29 cellular contexts compared by ENCODE assay signal in the genomic region with DNA sequence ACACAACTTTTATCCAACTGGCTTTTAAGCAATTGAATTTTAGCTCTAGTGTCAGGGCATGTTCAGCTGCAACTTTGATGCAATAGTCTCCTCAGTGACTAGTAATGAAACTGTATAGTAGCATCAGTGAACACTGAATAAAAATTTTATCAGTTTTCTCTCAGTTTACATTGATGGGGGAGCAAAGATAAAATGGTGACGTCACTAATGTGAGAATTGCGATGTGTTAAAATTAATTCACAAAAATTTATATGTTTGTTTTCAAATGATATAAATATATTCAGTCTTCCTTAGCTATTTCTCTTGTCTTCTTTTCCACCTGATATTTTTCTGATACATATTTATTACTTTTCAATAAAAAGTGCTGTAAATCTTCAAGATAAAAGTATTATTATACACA.
"Had no signal": no experiment of that assay in that cellular context is flagged by ENCODE, and none has a peak within 500 bp of the region (broad histone marks: within the 10 kb centered on the region; RNA-seq: fewer than 3 reads in every experiment).

No MANE protein-coding gene starts in this region.

- H3K4me1 Mint-ChIP-seq: stimulated activated effector memory CD8-positive, alpha-beta T cell treated with anti-CD3 and anti-CD28 coated beads, Interleukin-12 subunit alpha, Interleukin-12 subunit beta, amount 100 ng/mL, for 72 hours; stimulated activated memory B cell treated with anti-CD40 and anti-IgM and Interleukin-4, amounts not matched to agents 10 μg/mL and 1 μg/mL and 100 μg/mL, for 72 hours; stimulated activated naive B cell treated with anti-CD40 and anti-IgM and Interleukin-4, amounts not matched to agents 10 μg/mL and 1 μg/mL and 100 μg/mL, for 72 hours; stimulated activated naive CD8-positive, alpha-beta T cell treated with anti-CD3 and anti-CD28 coated beads, Interleukin-15, amount 100 ng/mL, for 72 hours had no signal

- FAIRE-seq: urothelium cell line had no signal

- ATAC-seq: stimulated activated effector memory CD8-positive, alpha-beta T cell treated with anti-CD3 and anti-CD28 coated beads, Interleukin-12 subunit alpha, Interleukin-12 subunit beta, amount 100 ng/mL, for 72 hours; stimulated activated memory B cell treated with anti-CD40 and anti-IgM and Interleukin-4, amounts not matched to agents 10 μg/mL and 1 μg/mL and 100 μg/mL, for 72 hours; stimulated activated naive B cell treated with anti-CD40 and anti-IgM and Interleukin-4, amounts not matched to agents 10 μg/mL and 1 μg/mL and 100 μg/mL, for 72 hours; stimulated activated naive CD8-positive, alpha-beta T cell treated with anti-CD3 and anti-CD28 coated beads, Interleukin-15, amount 100 ng/mL, for 72 hours; stimulated activated naive CD8-positive, alpha-beta T cell treated with anti-CD3 and anti-CD28 coated beads, Interleukin-15, Interleukin-2, amounts not matched to agents 100 U/mL and 50 U/mL, for 24 hours; upper lobe of right lung had no signal

- H3K27me3 Mint-ChIP-seq: stimulated activated memory B cell treated with anti-CD40 and anti-IgM and Interleukin-4, amounts not matched to agents 10 μg/mL and 1 μg/mL and 100 μg/mL, for 72 hours; stimulated activated naive B cell treated with anti-CD40 and anti-IgM and Interleukin-4, amounts not matched to agents 10 μg/mL and 1 μg/mL and 100 μg/mL, for 72 hours; stimulated activated naive CD8-positive, alpha-beta T cell treated with anti-CD3 and anti-CD28 coated beads, Interleukin-15, amount 100 ng/mL, for 72 hours; stimulated activated naive CD8-positive, alpha-beta T cell treated with anti-CD3 and anti-CD28 coated beads, Interleukin-15, Interleukin-2, amounts not matched to agents 100 ng/mL and 50 ng/mL, for 24 hours; type B pancreatic cell had no signal

- H3K4me1 ChIP-seq: stomach, suprapubic skin, testis, thyroid gland, tibial artery, tibial nerve, upper lobe of left lung, upper lobe of right lung, uterus, vagina had no signal

- H3K36me3 ChIP-seq: stomach, suprapubic skin, thoracic aorta, thyroid gland, tibial artery, tibial nerve, transverse colon, upper lobe of left lung, upper lobe of right lung, uterus, vagina had no signal

- H3K36me3 Mint-ChIP-seq: stimulated activated effector memory CD8-positive, alpha-beta T cell treated with anti-CD3 and anti-CD28 coated beads, Interleukin-12 subunit alpha, Interleukin-12 subunit beta, amount 100 ng/mL, for 72 hours; stimulated activated memory B cell treated with anti-CD40 and anti-IgM and Interleukin-4, amounts not matched to agents 10 μg/mL and 1 μg/mL and 100 μg/mL, for 72 hours; stimulated activated naive B cell treated with anti-CD40 and anti-IgM and Interleukin-4, amounts not matched to agents 10 μg/mL and 1 μg/mL and 100 μg/mL, for 72 hours; type B pancreatic cell had no signal

- H3K4me3 ChIP-seq: stomach, suprapubic skin, testis, thoracic aorta, thyroid gland, tibial artery, tibial nerve, transverse colon, upper lobe of left lung, upper lobe of right lung, uterus, vagina had no signal

- H3K27ac ChIP-seq: stomach, suprapubic skin, testis, thoracic aorta, thyroid gland, tibial artery, tibial nerve, transverse colon, upper lobe of left lung, upper lobe of right lung, uterus, vagina had no signal

- H3K4me3 Mint-ChIP-seq: stimulated activated effector memory CD8-positive, alpha-beta T cell treated with anti-CD3 and anti-CD28 coated beads, Interleukin-12 subunit alpha, Interleukin-12 subunit beta, amount 100 ng/mL, for 72 hours; stimulated activated memory B cell treated with anti-CD40 and anti-IgM and Interleukin-4, amounts not matched to agents 10 μg/mL and 1 μg/mL and 100 μg/mL, for 72 hours; stimulated activated naive B cell treated with anti-CD40 and anti-IgM and Interleukin-4, amounts not matched to agents 10 μg/mL and 1 μg/mL and 100 μg/mL, for 72 hours; stimulated activated naive CD8-positive, alpha-beta T cell treated with anti-CD3 and anti-CD28 coated beads, Interleukin-15, amount 100 ng/mL, for 72 hours; stimulated activated naive CD8-positive, alpha-beta T cell treated with anti-CD3 and anti-CD28 coated beads, Interleukin-15, Interleukin-2, amounts not matched to agents 100 ng/mL and 50 ng/mL, for 24 hours; type B pancreatic cell had no signal

- H3K9me3 ChIP-seq: stomach, suprapubic skin, testis, thoracic aorta, thyroid gland, tibial artery, tibial nerve, transverse colon, upper lobe of left lung, upper lobe of right lung, uterus, vagina had no signal

- H3K27me3 ChIP-seq: stomach, suprapubic skin, testis, thyroid gland, tibial artery, tibial nerve, transverse colon, upper lobe of left lung, upper lobe of right lung, uterus, vagina had no signal

- H3K27ac Mint-ChIP-seq: stimulated activated effector memory CD8-positive, alpha-beta T cell treated with anti-CD3 and anti-CD28 coated beads, Interleukin-12 subunit alpha, Interleukin-12 subunit beta, amount 100 ng/mL, for 72 hours; stimulated activated memory B cell treated with anti-CD40 and anti-IgM and Interleukin-4, amounts not matched to agents 10 μg/mL and 1 μg/mL and 100 μg/mL, for 72 hours; stimulated activated naive B cell treated with anti-CD40 and anti-IgM and Interleukin-4, amounts not matched to agents 10 μg/mL and 1 μg/mL and 100 μg/mL, for 72 hours; stimulated activated naive CD8-positive, alpha-beta T cell treated with anti-CD3 and anti-CD28 coated beads, Interleukin-15, amount 100 ng/mL, for 72 hours; stimulated activated naive CD8-positive, alpha-beta T cell treated with anti-CD3 and anti-CD28 coated beads, Interleukin-15, Interleukin-2, amounts not matched to agents 100 ng/mL and 50 ng/mL, for 24 hours; type B pancreatic cell had no signal

- DNase-seq: stimulated activated CD4-positive, alpha-beta T cell treated with anti-CD3 and anti-CD28 coated beads, Interleukin-2, amount 100 ng/mL, for 48 hours; stimulated activated CD4-positive, alpha-beta T cell treated with anti-CD3 and anti-CD28 coated beads, Interleukin-4, amount 100 ng/mL, for 1 hour; stimulated activated CD4-positive, alpha-beta T cell treated with anti-CD3 and anti-CD28 coated beads, Interleukin-4, amount 100 ng/mL, for 24 hours; stimulated activated CD4-positive, alpha-beta T cell treated with anti-CD3 and anti-CD28 coated beads, Interleukin-4, amount 100 ng/mL, for 4 hours; stimulated activated CD8-positive, alpha-beta memory T cell treated with anti-CD3 and anti-CD28 coated beads, Interleukin-4, amount 100 ng/mL, for 48 hours; stimulated activated naive B cell treated with anti-CD40 and anti-IgM and Interleukin-4, amounts not matched to agents 10 μg/mL and 1 μg/mL and 100 μg/mL, for 72 hours; stimulated activated naive CD4-positive, alpha-beta T cell; stimulated activated naive CD4-positive, alpha-beta T cell treated with Interleukin-2 at 50 U/mL for 16 hours; stimulated activated naive CD8-positive, alpha-beta T cell treated with anti-CD3 and anti-CD28 coated beads, Interleukin-15, amount 100 ng/mL, for 72 hours; stimulated activated naive CD8-positive, alpha-beta T cell treated with anti-CD3 and anti-CD28 coated beads, Interleukin-15, Interleukin-2, amounts not matched to agents 100 U/mL and 50 U/mL, for 24 hours; stomach; substantia nigra; testis; thyroid gland; tibial artery; transverse colon; trophoblast cell; upper lobe of left lung; upper lobe of right lung; uterus had no signal

- H3K9me3 Mint-ChIP-seq: stimulated activated naive CD8-positive, alpha-beta T cell treated with anti-CD3 and anti-CD28 coated beads, Interleukin-15, amount 100 ng/mL, for 72 hours; type B pancreatic cell had no signal
